Comparison of ENCODE assay signal across 23 cellular contexts in the genomic region with DNA sequence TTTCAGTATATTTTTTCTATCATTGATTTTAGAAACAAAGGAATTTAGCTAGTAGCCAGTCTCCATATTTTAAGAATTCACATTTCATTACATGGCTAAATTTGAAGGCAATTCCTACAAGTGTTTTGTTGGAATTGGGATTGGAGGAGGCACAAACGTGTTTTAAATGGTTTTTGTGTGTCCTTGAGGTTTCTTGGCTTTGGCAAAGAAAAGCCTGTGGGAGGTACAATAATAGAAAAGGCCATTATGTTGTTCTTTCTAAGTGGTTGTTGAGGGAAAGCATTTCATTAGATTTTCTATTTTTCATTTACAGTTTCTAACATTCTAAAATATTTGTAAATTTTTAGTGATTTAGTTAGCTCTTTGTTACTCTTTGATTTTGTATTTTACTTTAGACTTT.
A peak's percentile ranks its signal among the peaks of the same experiment; 100 is the strongest.
DNase-seq lines count a peak whose midpoint lies in the region; ATAC-seq and TF ChIP-seq lines count a peak whose summit lies in the region.
"Had no signal": no experiment of that assay in that cellular context is flagged by ENCODE, and none has a peak within 500 bp of the region (broad histone marks: within the 10 kb centered on the region; RNA-seq: fewer than 3 reads in every experiment).

No MANE protein-coding gene starts in this region.

- peaks cover 5% of the 10 kb centered on the region for H3K36me3 Mint-ChIP-seq in neural crest cell (ENCODE audit: low read depth)

- ATAC-seq in PC-3 (no peak), HG02840 (IDR thresholded peaks at IDR 0.05; ENCODE audit: low FRiP score, unreplicated experiment) (no peak)
- ATAC-seq: A549, foreskin keratinocyte, HepG2, left lung, mucosa of descending colon had no signal

- H3K4me3 Mint-ChIP-seq in neural crest cell = peak overlapping the region; percentile 25
- H3K4me3 Mint-ChIP-seq: activated naive CD8-positive, alpha-beta T cell treated with anti-CD3 and anti-CD28 coated beads, Interleukin-2, amount 10 ng/mL, durations not matched to agents 7 days and 5 days; T-helper 2 cell treated with Interferon-gamma antibody and Interleukin-4, amounts not matched to agents 5 μg/mL and 100 μg/mL, for 36 hours had no signal

- BruUV-seq in PC-3 (replicated peaks; lab: Mats Ljungman, UMichigan) = no TSS peak

- no peaks in the 10 kb centered on the region for H3K27me3 Mint-ChIP-seq in neural crest cell (ENCODE audit: low read depth)
- H3K27me3 Mint-ChIP-seq: activated naive CD8-positive, alpha-beta T cell treated with anti-CD3 and anti-CD28 coated beads, Interleukin-2, amount 10 ng/mL, durations not matched to agents 7 days and 5 days had no signal

- H3K27ac Mint-ChIP-seq in neural crest cell (ENCODE audit: unreplicated experiment) = peak overlapping the region; percentile 20
- H3K27ac Mint-ChIP-seq: activated naive CD8-positive, alpha-beta T cell treated with anti-CD3 and anti-CD28 coated beads, Interleukin-2, amount 10 ng/mL, durations not matched to agents 7 days and 5 days; T-helper 2 cell treated with Interferon-gamma antibody and Interleukin-4, amounts not matched to agents 5 μg/mL and 100 μg/mL, for 36 hours had no signal

- H3K27ac ChIP-seq in dorsolateral prefrontal cortex (peak overlapping the region in 40 of 59 donors; percentile 2 to 77 (median 39)), PC-3 (ENCODE audit: low read length) (no peak overlapping the region)
- H3K27ac ChIP-seq: A549, foreskin keratinocyte, left lung, SK-N-MC, upper lobe of left lung had no signal

- in situ Hi-C loops in GM13977 (cut with MboI; ENCODE audit: low pct_unique_long_range_greater_than_20kb, low sequenced_read_pairs, unreplicated experiment) = no loop called here

- H3K9me3 Mint-ChIP-seq in neural crest cell = peaks cover 4% of the 10 kb centered on the region

- no peak overlapping the region for H2AFZ ChIP-seq in PC-3 (ENCODE audit: low read length)

- no peaks in the 10 kb centered on the region for H4K20me1 ChIP-seq in PC-3 (ENCODE audit: low read length)

- peaks cover 37% of the 10 kb centered on the region for H3K4me1 Mint-ChIP-seq in neural crest cell

- no peak for TF ChIP-seq CTCF in dorsolateral prefrontal cortex (IDR thresholded peaks at IDR 0.05 in 54 of 56, conservative IDR thresholded peaks at IDR 0.05 in 2 of 56; ENCODE audit: low read depth in 1 of 56, partially characterized antibody in 56 of 56)
- TF ChIP-seq CTCF in neural crest cell (conservative IDR thresholded peaks at IDR 0.05) = no peak
- TF ChIP-seq CTCF in GM13977 (IDR thresholded peaks at IDR 0.05; ENCODE audit: extremely low read depth, insufficient read depth, missing control alignments) = no peak
- TF ChIP-seq CTCF in PC-3 (conservative IDR thresholded peaks at IDR 0.05; ENCODE audit: low read depth, low read length) = no peak

- DNase-seq in DMS79 (lab: John Stamatoyannopoulos, UW) = peak; percentile 50
- peak; percentile 45 for DNase-seq in NCI-H2227 (lab: John Stamatoyannopoulos, UW; ENCODE audit: unreplicated experiment)
- DNase-seq in dorsolateral prefrontal cortex = no peak
- no peak for DNase-seq in neural crest cell (ENCODE audit: low read depth, low spot score)
- DNase-seq in GM13977 (ENCODE audit: low spot score) = no peak
- DNase-seq in PC-3 = no peak
- no peak for DNase-seq in kidney tubule cell (ENCODE audit: low spot score)
- DNase-seq: activated naive CD8-positive, alpha-beta T cell treated with anti-CD3 and anti-CD28 coated beads, Interleukin-2, amount 10 ng/mL, durations not matched to agents 7 days and 5 days; COR-L47; cortex of kidney; DND-41; foreskin keratinocyte; GOT3; left lung; mucosa of descending colon; NCI-H524; upper lobe of left lung had no signal

- no peaks in the 10 kb centered on the region for H3K79me2 ChIP-seq in PC-3 (ENCODE audit: low read length)

- H3K4me3 ChIP-seq in dorsolateral prefrontal cortex (no peak overlapping the region), PC-3 (ENCODE audit: low read length) (no peak overlapping the region)
- H3K4me3 ChIP-seq: A549, breast epithelium, left lung, mucosa of descending colon, SK-N-MC, upper lobe of left lung had no signal

- H3K9ac ChIP-seq in PC-3 (ENCODE audit: low read length) = no peak overlapping the region

- H3K4me1 ChIP-seq in PC-3 (ENCODE audit: insufficient read depth, low read length) = no peaks in the 10 kb centered on the region
- H3K4me1 ChIP-seq: A549, breast epithelium, foreskin keratinocyte, left lung, upper lobe of left lung had no signal

- intact Hi-C loops in dorsolateral prefrontal cortex (cut with DNase I) (loop anchor here in 1 of 2 donors (10.0 kb wide), 1 partner anchor 208 kb away; a partner anchor contains a TSS), PC-3 (cut with micrococcal nuclease) (no loop called here)

- POLR2A ChIA-PET in PC-3 (lab: Charles Lee; ENCODE audit: unreplicated experiment) = no interaction called here

- no peaks in the 10 kb centered on the region for H3K27me3 ChIP-seq in dorsolateral prefrontal cortex
- H3K27me3 ChIP-seq in PC-3 (ENCODE audit: low read length) = no peaks in the 10 kb centered on the region
- H3K27me3 ChIP-seq: breast epithelium, foreskin keratinocyte, left lung, upper lobe of left lung had no signal

- CTCF ChIA-PET in PC-3 (lab: Charles Lee) = no interaction called here

- no peaks in the 10 kb centered on the region for H3F3A ChIP-seq in PC-3 (ENCODE audit: low read length, unreplicated experiment)

- H3K9me3 ChIP-seq in PC-3 (ENCODE audit: low read length) = no peaks in the 10 kb centered on the region
- H3K9me3 ChIP-seq: A549, breast epithelium, mucosa of descending colon, upper lobe of left lung had no signal

- no peaks in the 10 kb centered on the region for H3K9me2 ChIP-seq in PC-3 (replicated peaks; ENCODE audit: low read length)

- H3K4me2 ChIP-seq in PC-3 (ENCODE audit: low read length) = no peak overlapping the region
- H3K4me2 ChIP-seq: A549 had no signal

- no peaks in the 10 kb centered on the region for H3K36me3 ChIP-seq in PC-3 (ENCODE audit: low read depth, low read length)
- H3K36me3 ChIP-seq: breast epithelium, left lung, upper lobe of left lung had no signal

Comparison
In these comparisons a context has a peak if more than half of its experiments do, and no peak if none do; other contexts are left out.
1. DNase-seq: peak in DMS79 (single experiment) and NCI-H2227 (single experiment); none in dorsolateral prefrontal cortex (0 of 10), neural crest cell (single experiment), GM13977 (single experiment), PC-3 (single experiment) and kidney tubule cell (single experiment).